ENCODE assay signal across 23 cellular contexts in genomic region chr5:164256351-164256750, GRCh38.
"Had no signal": no experiment of that assay in that cellular context is flagged by ENCODE, and none has a peak within 500 bp of the region (broad histone marks: within the 10 kb centered on the region; RNA-seq: fewer than 3 reads in every experiment).

No MANE protein-coding gene starts in this region.

- H3K9me3 Mint-ChIP-seq: activated CD4-positive, alpha-beta T cell treated with anti-CD3 and anti-CD28 coated beads, Interleukin-2, amount 10 ng/mL, durations not matched to agents 7 days and 5 days; neural crest cell; T-helper 1 cell treated with Interleukin-12 subunit alpha and Interleukin-12 subunit beta and Interleukin-4 antibody, amounts not matched to agents 30 μg/mL and 1 μg/mL, for 36 hours had no signal

- DNase-seq: activated CD4-positive, alpha-beta T cell treated with anti-CD3 and anti-CD28 coated beads, Interleukin-2, amount 10 ng/mL, durations not matched to agents 7 days and 5 days; activated CD8-positive, alpha-beta T cell treated with anti-CD3 and anti-CD28 coated beads, Interleukin-2, amount 10 ng/mL, durations not matched to agents 7 days and 5 days; activated naive CD4-positive, alpha-beta T cell treated with Interleukin-2 at 50 U/mL for 16 hours; activated naive CD8-positive, alpha-beta T cell treated with anti-CD3 and anti-CD28 coated beads, Interleukin-2, amount 10 ng/mL, durations not matched to agents 7 days and 5 days; activated T-cell treated with anti-CD3 and anti-CD28 coated beads, Interleukin-2, amount 50 U/mL, for 24 hours; anterior cingulate cortex; cerebellar nuclear complex; effector CD4-positive, alpha-beta T cell; esophagus squamous epithelium; head of caudate nucleus; kidney; left lung; naive B cell; right cardiac atrium; stimulated activated CD4-positive, alpha-beta T cell treated with anti-CD3 and anti-CD28 coated beads, Interleukin-15, amount 100 ng/mL, for 24 hours; stimulated activated CD4-positive, alpha-beta T cell treated with anti-CD3 and anti-CD28 coated beads, Interleukin-4, amount 100 ng/mL, for 1 hour; stomach had no signal

- H3K4me3 Mint-ChIP-seq: activated CD4-positive, alpha-beta T cell treated with anti-CD3 and anti-CD28 coated beads, Interleukin-2, amount 10 ng/mL, durations not matched to agents 7 days and 5 days; activated CD8-positive, alpha-beta T cell treated with anti-CD3 and anti-CD28 coated beads, Interleukin-2, amount 10 ng/mL, durations not matched to agents 7 days and 5 days; activated naive CD8-positive, alpha-beta T cell treated with anti-CD3 and anti-CD28 coated beads, Interleukin-2, amount 10 ng/mL, durations not matched to agents 7 days and 5 days; activated T-cell treated with anti-CD3 and anti-CD28 coated beads, Interleukin-2, amount 50 U/mL, for 24 hours; naive B cell; neural crest cell; stimulated activated effector memory CD8-positive, alpha-beta T cell treated with anti-CD3 and anti-CD28 coated beads, Interleukin-12 subunit alpha, Interleukin-12 subunit beta, amount 100 ng/mL, for 72 hours; T-helper 1 cell treated with Interleukin-12 subunit alpha and Interleukin-12 subunit beta and Interleukin-4 antibody, amounts not matched to agents 30 μg/mL and 1 μg/mL, for 36 hours had no signal

- H3K4me3 ChIP-seq: esophagus squamous epithelium, left lung, prostate gland, skin epidermis, stomach had no signal

- H3K4me1 Mint-ChIP-seq: activated CD4-positive, alpha-beta T cell treated with anti-CD3 and anti-CD28 coated beads, Interleukin-2, amount 10 ng/mL, durations not matched to agents 7 days and 5 days; activated naive CD8-positive, alpha-beta T cell treated with anti-CD3 and anti-CD28 coated beads, Interleukin-2, amount 10 ng/mL, durations not matched to agents 7 days and 5 days; stimulated activated effector memory CD8-positive, alpha-beta T cell treated with anti-CD3 and anti-CD28 coated beads, Interleukin-12 subunit alpha, Interleukin-12 subunit beta, amount 100 ng/mL, for 72 hours had no signal

- H3K27ac Mint-ChIP-seq: activated CD4-positive, alpha-beta T cell treated with anti-CD3 and anti-CD28 coated beads, Interleukin-2, amount 10 ng/mL, durations not matched to agents 7 days and 5 days; activated CD8-positive, alpha-beta T cell treated with anti-CD3 and anti-CD28 coated beads, Interleukin-2, amount 10 ng/mL, durations not matched to agents 7 days and 5 days; activated naive CD8-positive, alpha-beta T cell treated with anti-CD3 and anti-CD28 coated beads, Interleukin-2, amount 10 ng/mL, durations not matched to agents 7 days and 5 days; activated T-cell treated with anti-CD3 and anti-CD28 coated beads, Interleukin-2, amount 50 U/mL, for 24 hours; activated T-helper 2 cell treated with anti-CD3 and anti-CD28 coated beads, Interferon-gamma antibody, Interleukin-2, Interleukin-4, amounts not matched to agents 10 μg/mL and 5 μg/mL and 100 μg/mL, durations not matched to agents 14 hours and 24 hours and 36 hours; naive B cell; stimulated activated effector memory CD8-positive, alpha-beta T cell treated with anti-CD3 and anti-CD28 coated beads, Interleukin-12 subunit alpha, Interleukin-12 subunit beta, amount 100 ng/mL, for 72 hours; T-helper 1 cell treated with Interleukin-12 subunit alpha and Interleukin-12 subunit beta and Interleukin-4 antibody, amounts not matched to agents 30 μg/mL and 1 μg/mL, for 36 hours had no signal

- H3K27me3 Mint-ChIP-seq: activated CD4-positive, alpha-beta T cell treated with anti-CD3 and anti-CD28 coated beads, Interleukin-2, amount 10 ng/mL, durations not matched to agents 7 days and 5 days; activated naive CD8-positive, alpha-beta T cell treated with anti-CD3 and anti-CD28 coated beads, Interleukin-2, amount 10 ng/mL, durations not matched to agents 7 days and 5 days; activated T-cell treated with anti-CD3 and anti-CD28 coated beads, Interleukin-2, amount 50 U/mL, for 24 hours; naive B cell had no signal

- H3K36me3 Mint-ChIP-seq: activated naive CD8-positive, alpha-beta T cell treated with anti-CD3 and anti-CD28 coated beads, Interleukin-2, amount 10 ng/mL, durations not matched to agents 7 days and 5 days; naive B cell; stimulated activated effector memory CD8-positive, alpha-beta T cell treated with anti-CD3 and anti-CD28 coated beads, Interleukin-12 subunit alpha, Interleukin-12 subunit beta, amount 100 ng/mL, for 72 hours had no signal
